26 cellular contexts compared by ENCODE assay signal in genomic region chr3:23758253-23758838, GRCh38. TPM values are rescaled to one million over a fixed set of nuclear protein-coding genes. Genes with fewer than 3 reads are reported as not detected.
DNase-seq lines count a peak whose midpoint lies in the region; ATAC-seq and TF ChIP-seq lines count a peak whose summit lies in the region.
"Had no signal": no experiment of that assay in that cellular context is flagged by ENCODE, and none has a peak within 500 bp of the region (broad histone marks: within the 10 kb centered on the region; RNA-seq: fewer than 3 reads in every experiment).

No MANE protein-coding gene starts in this region.

- peak overlapping the region; percentile 51 to 57 for H3K4me3 Mint-ChIP-seq in effector memory CD8-positive, alpha-beta T cell
- peak overlapping the region; percentile 72 for H3K4me3 Mint-ChIP-seq in natural killer cell treated with Interleukin-12 subunit alpha and Interleukin-12 subunit beta and Interleukin-15 and Interleukin-18, amount 100 ng/mL, for 72 hours
- H3K4me3 Mint-ChIP-seq: CD4-positive, alpha-beta T cell had no signal

- no TSS peak for BruUV-seq in OCI-LY7 (replicated peaks; lab: Mats Ljungman, UMichigan)

- no peaks in the 10 kb centered on the region for H3K9me2 ChIP-seq in OCI-LY7 (ENCODE audit: insufficient read depth, low read length)
- H3K9me2 ChIP-seq in MM.1S (replicated peaks; ENCODE audit: insufficient read depth, low read length) = no peaks in the 10 kb centered on the region

- H3K9ac ChIP-seq in MM.1S (ENCODE audit: low read length) = no peak overlapping the region
- H3K9ac ChIP-seq: BLaER1 treated with 17β-estradiol and CSF1 and Interleukin-3, amounts not matched to agents 10 nM and 100 nM had no signal

- H3K9me3 ChIP-seq in OCI-LY7 (ENCODE audit: low read length) (no peaks in the 10 kb centered on the region), MM.1S (replicated peaks; ENCODE audit: insufficient read depth, low read length) (no peaks in the 10 kb centered on the region)
- H3K9me3 ChIP-seq: A549; BLaER1 treated with 17β-estradiol and CSF1 and Interleukin-3, amounts not matched to agents 10 nM and 100 nM; SJSA1 had no signal

- H3K79me2 ChIP-seq in OCI-LY7 (ENCODE audit: insufficient read depth, low read depth, low read length) = no peaks in the 10 kb centered on the region
- no peaks in the 10 kb centered on the region for H3K79me2 ChIP-seq in MM.1S (ENCODE audit: low read length)

- H3K4me1 ChIP-seq in OCI-LY7 (ENCODE audit: insufficient read depth, low read length, poor library complexity, severe bottlenecking) (peaks cover 74% of the 10 kb centered on the region), MM.1S (ENCODE audit: low read length) (peaks cover 7% of the 10 kb centered on the region; the same call in 1 of the 2 replicates)
- H3K4me1 ChIP-seq: A549 had no signal

- POLR2A ChIA-PET in OCI-LY7 (lab: Charles Lee) = interaction anchor here (0.6 to 1.3 kb wide), 8 partner anchors 88 to 382 kb away, joined by 3 to 5 read pairs (median 4); no protein-coding TSS in a partner anchor

- H3K4me1 Mint-ChIP-seq in effector memory CD8-positive, alpha-beta T cell (ENCODE audit: low read depth in 2 of 2) = peaks cover 33 to 38% of the 10 kb centered on the region in 2 donors
- peaks cover 46 to 47% of the 10 kb centered on the region in 2 donors for H3K4me1 Mint-ChIP-seq in natural killer cell treated with Interleukin-12 subunit alpha and Interleukin-12 subunit beta and Interleukin-15 and Interleukin-18, amount 100 ng/mL, for 72 hours (ENCODE audit: low read depth in 2 of 2)

- H3K36me3 Mint-ChIP-seq in effector memory CD8-positive, alpha-beta T cell (ENCODE audit: insufficient read depth) = peaks cover 3% of the 10 kb centered on the region
- no peaks in the 10 kb centered on the region for H3K36me3 Mint-ChIP-seq in natural killer cell treated with Interleukin-12 subunit alpha and Interleukin-12 subunit beta and Interleukin-15 and Interleukin-18, amount 100 ng/mL, for 72 hours

- intact Hi-C loops in OCI-LY7 (cut with micrococcal nuclease; ENCODE audit: unreplicated experiment) = no loop called here

- H3K36me3 ChIP-seq in OCI-LY7 (ENCODE audit: insufficient read depth, low read length) (no peaks in the 10 kb centered on the region), MM.1S (replicated peaks; ENCODE audit: insufficient read depth, low read length) (no peaks in the 10 kb centered on the region)
- H3K36me3 ChIP-seq: BLaER1 treated with 17β-estradiol and CSF1 and Interleukin-3, amounts not matched to agents 10 nM and 100 nM; SJSA1 had no signal

- no peaks in the 10 kb centered on the region for H3K27me3 Mint-ChIP-seq in effector memory CD8-positive, alpha-beta T cell
- no peaks in the 10 kb centered on the region for H3K27me3 Mint-ChIP-seq in natural killer cell treated with Interleukin-12 subunit alpha and Interleukin-12 subunit beta and Interleukin-15 and Interleukin-18, amount 100 ng/mL, for 72 hours
- H3K27me3 Mint-ChIP-seq: CD4-positive, alpha-beta T cell had no signal

- H3K9me3 Mint-ChIP-seq in effector memory CD8-positive, alpha-beta T cell = no peaks in the 10 kb centered on the region
- no peaks in the 10 kb centered on the region for H3K9me3 Mint-ChIP-seq in natural killer cell treated with Interleukin-12 subunit alpha and Interleukin-12 subunit beta and Interleukin-15 and Interleukin-18, amount 100 ng/mL, for 72 hours
- H3K9me3 Mint-ChIP-seq: CD4-positive, alpha-beta T cell had no signal

- no peaks in the 10 kb centered on the region for H4K20me1 ChIP-seq in OCI-LY7 (ENCODE audit: insufficient read depth, low read length)
- H4K20me1 ChIP-seq in MM.1S (ENCODE audit: insufficient read depth, low read length) = no peaks in the 10 kb centered on the region
- H4K20me1 ChIP-seq: BLaER1 treated with 17β-estradiol and CSF1 and Interleukin-3, amounts not matched to agents 10 nM and 100 nM had no signal

- H3K4me2 ChIP-seq in OCI-LY7 (ENCODE audit: low read length) (peak overlapping the region; percentile 38), MM.1S (ENCODE audit: low read depth, low read length) (no peak overlapping the region)
- H3K4me2 ChIP-seq: A549; BLaER1 treated with 17β-estradiol and CSF1 and Interleukin-3, amounts not matched to agents 10 nM and 100 nM had no signal

- H3K27me3 ChIP-seq in MM.1S (replicated peaks; ENCODE audit: insufficient read depth, low read length) = no peaks in the 10 kb centered on the region; the same call in 1 of the 2 replicates
- H3K27me3 ChIP-seq: BLaER1 treated with 17β-estradiol and CSF1 and Interleukin-3, amounts not matched to agents 10 nM and 100 nM; SJSA1 had no signal

- DNase-seq in OCI-LY7 (ENCODE audit: low spot score) (peak; percentile 34), NCI-H774 (lab: John Stamatoyannopoulos, UW) (no peak), MM.1S (no peak)
- peak in 1 of 3 experiments; percentile 6 for DNase-seq in effector memory CD8-positive, alpha-beta T cell
- DNase-seq in natural killer cell treated with Interleukin-12 subunit alpha and Interleukin-12 subunit beta and Interleukin-15 and Interleukin-18, amount 100 ng/mL, for 72 hours (ENCODE audit: low spot score) = no peak
- DNase-seq in stimulated activated CD4-positive, alpha-beta T cell treated with anti-CD3 and anti-CD28 coated beads, Interleukin-15, amount 100 ng/mL, for 24 hours = no peak
- DNase-seq: AML-193; CD4-positive, alpha-beta T cell; COR-L47; DMS53; H7; KBM-7; NCI-H1092; NCI-H1417 treated with DMSO at 0.1 percent for 48 hours; NCI-H1694 treated with DMSO at 0.1 percent for 48 hours; NCI-H2171 treated with DMSO at 0.1 percent for 48 hours; NCI-H345; NCI-H524; NCI-H748 treated with DMSO at 0.1 percent for 48 hours; Right ventricle myocardium superior; RPMI8226 had no signal

- no peaks in the 10 kb centered on the region for H3F3A ChIP-seq in MM.1S (ENCODE audit: insufficient read depth, low read length)

- H3K4me3 ChIP-seq in OCI-LY7 (ENCODE audit: low read depth, low read length, poor library complexity, severe bottlenecking) (no peak overlapping the region), MM.1S (ENCODE audit: low read length) (no peak overlapping the region)
- H3K4me3 ChIP-seq: A549; BLaER1 treated with 17β-estradiol and CSF1 and Interleukin-3, amounts not matched to agents 10 nM and 100 nM; SJSA1 had no signal

- H3K27ac Mint-ChIP-seq in effector memory CD8-positive, alpha-beta T cell = peak overlapping the region in 1 of 2 donors; percentile 23
- H3K27ac Mint-ChIP-seq in natural killer cell treated with Interleukin-12 subunit alpha and Interleukin-12 subunit beta and Interleukin-15 and Interleukin-18, amount 100 ng/mL, for 72 hours = peak overlapping the region; percentile 22 to 26
- H3K27ac Mint-ChIP-seq: CD4-positive, alpha-beta T cell had no signal

- peak; percentile 13 for ATAC-seq in HG03175 (IDR thresholded peaks at IDR 0.05; ENCODE audit: unreplicated experiment)
- peak; percentile 75 for ATAC-seq in effector memory CD8-positive, alpha-beta T cell (replicated peaks)
- peak; percentile 75 to 84 for ATAC-seq in natural killer cell treated with Interleukin-12 subunit alpha and Interleukin-12 subunit beta and Interleukin-15 and Interleukin-18, amount 100 ng/mL, for 72 hours
- ATAC-seq: A549, HepG2 had no signal

- CTCF ChIA-PET in OCI-LY7 (lab: Charles Lee; ENCODE audit: unreplicated experiment) = no interaction called here

- TF ChIP-seq CTCF in OCI-LY7 (conservative IDR thresholded peaks at IDR 0.05; ENCODE audit: low read length) (no peak), MM.1S (IDR thresholded peaks at IDR 0.05; ENCODE audit: low read length) (no peak)

- H3K27ac ChIP-seq in OCI-LY7 (ENCODE audit: low read depth, low read length, poor library complexity, severe bottlenecking) (peak overlapping the region; percentile 42), MM.1S (ENCODE audit: low read length) (no peak overlapping the region)
- H3K27ac ChIP-seq: A549; BLaER1 treated with 17β-estradiol and CSF1 and Interleukin-3, amounts not matched to agents 10 nM and 100 nM; SJSA1 had no signal

- H2AFZ ChIP-seq in OCI-LY7 (ENCODE audit: low read length) = peak overlapping the region; percentile 94
- H2AFZ ChIP-seq in MM.1S (ENCODE audit: low read length) = no peak overlapping the region

RNA-seq across cellular contexts. Expression of gene UBE2E1, which starts 47.4 kb away (rescaled TPM):
- total RNA-seq in OCI-LY7 (2014; rRNA removed; shearing (Covaris generic)) = 96.7 and 126 TPM in 2 replicates
- total RNA-seq in OCI-LY7 (2022) = 142 and 167 TPM in 2 replicates
- 10 to 100 TPM; 56.5 to 68.5 TPM for total RNA-seq in natural killer cell treated with Interleukin-12 subunit alpha and Interleukin-12 subunit beta and Interleukin-15 and Interleukin-18, amount 100 ng/mL, for 72 hours

Comparison
In these comparisons a context has a peak if more than half of its experiments do, and no peak if none do; other contexts are left out.
1. ATAC-seq: peak in every context shown above with its lines; median percentile 80 in natural killer cell treated with Interleukin-12 subunit alpha and Interleukin-12 subunit beta and Interleukin-15 and Interleukin-18, amount 100 ng/mL, for 72 hours; 75 in effector memory CD8-positive, alpha-beta T cell; 13 in HG03175.